ENCODE assay signal across 11 cellular contexts in genomic region chr10:76558586-76558985, GRCh38.
DNase-seq lines count a peak whose midpoint lies in the region; ATAC-seq and TF ChIP-seq lines count a peak whose summit lies in the region.
"Had no signal": no experiment of that assay in that cellular context is flagged by ENCODE, and none has a peak within 500 bp of the region (broad histone marks: within the 10 kb centered on the region; RNA-seq: fewer than 3 reads in every experiment).

No MANE protein-coding gene starts in this region.

- H3K4me3 Mint-ChIP-seq in T-cell: no peak overlapping the region

- H3K4me2 ChIP-seq in GM23248 (ENCODE audit: unreplicated experiment): peak overlapping the region; percentile 36

- no peaks in the 10 kb centered on the region for H3K36me3 Mint-ChIP-seq in T-cell

- no peak overlapping the region for H3K9ac ChIP-seq in GM23248

- no peak overlapping the region for H2AFZ ChIP-seq in GM23248

- no peaks in the 10 kb centered on the region for H3K9me2 ChIP-seq in GM23248 (ENCODE audit: insufficient read depth)

- peaks cover 10% of the 10 kb centered on the region; the same call in 1 of the 2 replicates for H3K27me3 ChIP-seq in GM23248 (replicated peaks; ENCODE audit: insufficient read depth)
- no peaks in the 10 kb centered on the region for H3K27me3 ChIP-seq in adrenal gland

- peaks cover 24% of the 10 kb centered on the region for H3F3A ChIP-seq in GM23248 (ENCODE audit: insufficient read depth)

- no peak for TF ChIP-seq POLR2A in adrenal gland (IDR thresholded peaks at IDR 0.05)

- H3K36me3 ChIP-seq in GM23248 (ENCODE audit: low read depth) (no peaks in the 10 kb centered on the region), adrenal gland (replicated peaks in 1 of 2) (no peaks in the 10 kb centered on the region)
- H3K36me3 ChIP-seq: thoracic aorta had no signal

- TF ChIP-seq CTCF in adrenal gland (IDR thresholded peaks at IDR 0.05) (no peak), fibroblast of villous mesenchyme (IDR thresholded peaks at IDR 0.05; ENCODE audit: insufficient read depth, low read depth, low read length) (no peak)

- no peaks in the 10 kb centered on the region for H3K9me3 Mint-ChIP-seq in T-cell

- no peaks in the 10 kb centered on the region for H4K20me1 ChIP-seq in GM23248 (ENCODE audit: insufficient read depth)

- H3K79me2 ChIP-seq in GM23248 (ENCODE audit: insufficient read depth): no peaks in the 10 kb centered on the region

- CTCF ChIA-PET in T-cell (lab: Charles Lee): no interaction called here

- peak; percentile 75 for DNase-seq in GM23248
- peak; percentile 70 to 85 (median 76) for DNase-seq in adrenal gland
- peak; percentile 91 for DNase-seq in fibroblast of villous mesenchyme (ENCODE audit: low read depth)
- DNase-seq in skeletal muscle cell (ENCODE audit: low read depth): peak; percentile 78
- no peak for DNase-seq in stimulated activated naive CD8-positive, alpha-beta T cell treated with anti-CD3 and anti-CD28 coated beads, Interleukin-15, Interleukin-2, amounts not matched to agents 100 U/mL and 50 U/mL, for 24 hours
- no peak for DNase-seq in T-cell
- DNase-seq in globus pallidus (ENCODE audit: low spot score): no peak
- DNase-seq: activated CD4-positive, CD25-positive, alpha-beta regulatory T cell treated with anti-CD3 and anti-CD28 coated beads, Interleukin-2, amount 50 U/mL, for 72 hours; activated gamma-delta T cell had no signal

- H3K4me3 ChIP-seq in GM23248: no peak overlapping the region
- no peak overlapping the region for H3K4me3 ChIP-seq in adrenal gland
- no peak overlapping the region for H3K4me3 ChIP-seq in fibroblast of villous mesenchyme (ENCODE audit: low read depth, low read length)
- no peak overlapping the region for H3K4me3 ChIP-seq in skeletal muscle cell (ENCODE audit: low read depth, low read length)
- H3K4me3 ChIP-seq: thoracic aorta had no signal

- H3K4me1 ChIP-seq in GM23248 (ENCODE audit: insufficient read depth) (peaks cover 23% of the 10 kb centered on the region), adrenal gland (replicated peaks in 1 of 2) (peaks cover 23 to 25% of the 10 kb centered on the region in 2 donors)

- intact Hi-C loops in adrenal gland (cut with DNase I): loop anchor here in 1 of 2 donors (10.0 kb wide), 1 partner anchor 244 kb away; no protein-coding TSS in a partner anchor

- H3K27ac ChIP-seq in GM23248 (no peak overlapping the region), adrenal gland (peak overlapping the region in 2 of 5 donors; percentile 41 to 45)

- POLR2A ChIA-PET in T-cell (lab: Charles Lee): no interaction called here

- peaks cover 0 to 4% of the 10 kb centered on the region in 2 donors for H3K27me3 Mint-ChIP-seq in T-cell

- no peaks in the 10 kb centered on the region for H3K9me3 ChIP-seq in GM23248 (ENCODE audit: low read depth)
- no peaks in the 10 kb centered on the region for H3K9me3 ChIP-seq in adrenal gland (replicated peaks in 1 of 3)
- H3K9me3 ChIP-seq: thoracic aorta had no signal

- 0 to 13% methylated on average over 1 of the region's 1 CpG for WGBS in GM23248 (ENCODE audit: low coverage in 1 of 2, low lambda C conversion rate in 2 of 2, missing lambda C conversion rate in 2 of 2), 2 experiments
- 23 to 55% (median 33%) methylated on average over 1 of the region's 1 CpG for WGBS in adrenal gland, 4 donors

- no peak overlapping the region for H3K27ac Mint-ChIP-seq in T-cell

- no peak for ATAC-seq in stimulated activated naive CD8-positive, alpha-beta T cell treated with anti-CD3 and anti-CD28 coated beads, Interleukin-15, Interleukin-2, amounts not matched to agents 100 U/mL and 50 U/mL, for 24 hours
- ATAC-seq in T-cell (replicated peaks in 1 of 4) (no peak), HG03095 (IDR thresholded peaks at IDR 0.05; ENCODE audit: unreplicated experiment) (no peak)

- in situ Hi-C loops in GM23248 (cut with MboI): loop anchor here (25.0 kb wide), 1 partner anchor 554 kb away; no protein-coding TSS in a partner anchor

- no peaks in the 10 kb centered on the region for H3K4me1 Mint-ChIP-seq in T-cell

Comparison
In these comparisons a context has a peak if more than half of its experiments do, and no peak if none do; other contexts are left out.
1. DNase-seq: peak in GM23248 (single experiment), adrenal gland (7 of 7), fibroblast of villous mesenchyme (single experiment) and skeletal muscle cell (single experiment); none in stimulated activated naive CD8-positive, alpha-beta T cell treated with anti-CD3 and anti-CD28 coated beads, Interleukin-15, Interleukin-2, amounts not matched to agents 100 U/mL and 50 U/mL, for 24 hours (single experiment), T-cell (0 of 34) and globus pallidus (single experiment).